ENCODE assay signal across 7 cellular contexts in the genomic region with DNA sequence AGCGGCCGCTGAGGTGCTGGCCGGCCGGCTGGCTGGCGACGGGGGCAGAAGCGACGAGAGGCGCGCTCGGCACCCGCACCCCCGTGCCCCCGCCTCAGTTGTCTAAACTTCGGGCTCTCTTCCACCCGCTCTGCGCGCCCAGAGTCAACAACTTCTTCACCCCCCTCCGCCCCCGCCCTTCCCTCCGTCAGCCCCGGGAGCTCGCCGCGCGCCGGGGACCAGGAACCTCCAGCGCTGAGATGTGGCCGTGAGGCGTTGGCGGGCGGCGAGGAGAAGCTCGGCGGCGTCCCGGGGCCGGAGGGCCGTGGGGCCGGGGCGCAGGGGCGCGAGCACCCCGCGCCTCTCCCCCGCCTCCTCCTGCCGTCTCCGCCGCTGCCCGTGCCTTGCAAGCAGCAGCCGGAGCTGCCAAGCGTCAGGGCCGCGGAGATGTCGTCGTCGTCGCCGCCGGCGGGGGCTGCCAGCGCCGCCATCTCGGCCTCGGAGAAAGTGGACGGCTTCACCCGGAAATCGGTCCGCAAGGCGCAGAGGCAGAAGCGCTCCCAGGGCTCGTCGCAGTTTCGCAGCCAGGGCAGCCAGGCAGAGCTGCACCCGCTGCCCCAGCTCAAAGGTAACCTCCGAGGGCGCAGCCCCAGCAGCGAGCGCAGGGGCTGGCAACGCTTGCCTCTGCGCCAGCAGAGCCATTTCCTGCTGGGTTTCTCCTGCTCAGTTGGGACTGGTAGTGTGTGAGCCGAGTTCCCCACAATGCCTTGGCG. TPM values are rescaled to one million over a fixed set of nuclear protein-coding genes. Genes with fewer than 3 reads are reported as not detected.
DNase-seq lines count a peak whose midpoint lies in the region; TF ChIP-seq lines count a peak whose summit lies in the region.

No MANE protein-coding gene starts in this region.

- H3K9me3 Mint-ChIP-seq in MCF 10A (ENCODE audit: unreplicated experiment), result no peaks in the 10 kb centered on the region

- peaks cover 36% of the 10 kb centered on the region for H3K4me1 Mint-ChIP-seq in MCF 10A (ENCODE audit: insufficient read depth, unreplicated experiment)

- no TSS peak for BruUV-seq in MCF 10A (replicated peaks; lab: Mats Ljungman, UMichigan)

- no peaks in the 10 kb centered on the region for H3K36me3 ChIP-seq in kidney epithelial cell (ENCODE audit: control insufficient read depth, insufficient read depth, low read length)

- no peaks in the 10 kb centered on the region for H3K36me3 Mint-ChIP-seq in MCF 10A (ENCODE audit: insufficient read depth, unreplicated experiment)

- peak overlapping the region; percentile 99 for H3K27ac Mint-ChIP-seq in MCF 10A (ENCODE audit: low read depth, unreplicated experiment)

- CTCF ChIA-PET in HEK293T (lab: Yijun Ruan, JAX) (interaction anchor here (1.3 kb wide), 1 partner anchor 215 kb away, joined by 4 read pairs; no protein-coding TSS in a partner anchor), MCF 10A (lab: Yijun Ruan, JAX) (interaction anchor here (0.5 to 3.4 kb wide), 28 partner anchors 14 to 743 kb away, joined by 3 to 93 read pairs (median 4); partner anchors contain the start of genes DTL and INTS7)

- TF ChIP-seq CTCF in GM13977 (IDR thresholded peaks at IDR 0.05; ENCODE audit: extremely low read depth, insufficient read depth, missing control alignments), result no peak
- no peak for TF ChIP-seq CTCF in MCF 10A (IDR thresholded peaks at IDR 0.05; ENCODE audit: unreplicated experiment)
- TF ChIP-seq CTCF in kidney epithelial cell (IDR thresholded peaks at IDR 0.05; ENCODE audit: insufficient read depth, low read length, poor library complexity, severe bottlenecking), result no peak

- in situ Hi-C loops in GM13977 (cut with MboI; ENCODE audit: low pct_unique_long_range_greater_than_20kb, low sequenced_read_pairs, unreplicated experiment), result no loop called here

- peak overlapping the region; percentile 94 for H3K4me3 Mint-ChIP-seq in MCF 10A (ENCODE audit: unreplicated experiment)

- no peaks in the 10 kb centered on the region for H3K27me3 ChIP-seq in kidney epithelial cell (ENCODE audit: control insufficient read depth, insufficient read depth, low read length)

- intact Hi-C loops in MCF 10A (cut with micrococcal nuclease), result loop anchor here (1.0 to 5.0 kb wide), 7 partner anchors 25 to 506 kb away; partner anchors contain the start of genes LPGAT1, NSL1 and TATDN3

- H3K4me3 ChIP-seq in kidney epithelial cell (ENCODE audit: low read depth, low read length), result peak overlapping the region; percentile 87

- H3K27me3 Mint-ChIP-seq in MCF 10A (ENCODE audit: insufficient read depth, unreplicated experiment), result no peaks in the 10 kb centered on the region

- DNase-seq in GM13977 (ENCODE audit: low spot score) (peak; percentile 62), HEK293T (ENCODE audit: extremely low spot score) (peak; percentile 52), NAMALWA (ENCODE audit: low spot score) (peak; percentile 83), UCSD-AML1 (lab: John Stamatoyannopoulos, UW; ENCODE audit: unreplicated experiment) (peak; percentile 75), MCF 10A (ENCODE audit: unreplicated experiment) (peak; percentile 81), kidney epithelial cell (ENCODE audit: low read depth) (no peak)
- peak; percentile 60 to 61 for DNase-seq in stimulated activated CD4-positive, alpha-beta T cell treated with anti-CD3 and anti-CD28 coated beads, Interleukin-1b, Interleukin-23, amount 100 ng/mL, for 4 hours (ENCODE audit: low read depth in 2 of 2)

- POLR2A ChIA-PET in HEK293T (lab: Yijun Ruan, JAX) (interaction anchor here (0.8 to 2.6 kb wide), 3 partner anchors 15 to 250 kb away, joined by 3 to 15 read pairs (median 3); partner anchors contain the start of genes DTL and INTS7), MCF 10A (lab: Yijun Ruan, JAX) (interaction anchor here (0.6 to 5.8 kb wide), 50 partner anchors 9 to 605 kb away, joined by 3 to 127 read pairs (median 4); partner anchors contain the start of genes DTL, INTS7 and NENF)

TF ChIP-seq in HEK293T, 16 proteins besides CTCF, POLR2A, EP300 and RAD21:
- TF ChIP-seq ARNT (IDR thresholded peaks at IDR 0.05) (no peak), FOXK2 (IDR thresholded peaks at IDR 0.05) (no peak), ZNF384 (IDR thresholded peaks at IDR 0.05) (no peak), FOXM1 (IDR thresholded peaks at IDR 0.05; ENCODE audit: borderline replicate concordance) (no peak), FOXA1 (IDR thresholded peaks at IDR 0.05) (no peak), ELF4 (IDR thresholded peaks at IDR 0.05) (no peak), HDGF (IDR thresholded peaks at IDR 0.05; ENCODE audit: borderline replicate concordance) (no peak), CTBP1 (IDR thresholded peaks at IDR 0.05; ENCODE audit: borderline replicate concordance) (no peak), NFRKB (IDR thresholded peaks at IDR 0.05) (no peak)

RNA-seq across cellular contexts. Expression of gene PPP2R5A, which starts 0.7 kb away (rescaled TPM):
- total RNA-seq in MCF 10A (2022) (37.5 and 38.6 TPM in 2 replicates), kidney epithelial cell (23.6 and 24.0 TPM in 2 replicates)
